Comparison of ENCODE assay signal across 24 cellular contexts in the genomic region with DNA sequence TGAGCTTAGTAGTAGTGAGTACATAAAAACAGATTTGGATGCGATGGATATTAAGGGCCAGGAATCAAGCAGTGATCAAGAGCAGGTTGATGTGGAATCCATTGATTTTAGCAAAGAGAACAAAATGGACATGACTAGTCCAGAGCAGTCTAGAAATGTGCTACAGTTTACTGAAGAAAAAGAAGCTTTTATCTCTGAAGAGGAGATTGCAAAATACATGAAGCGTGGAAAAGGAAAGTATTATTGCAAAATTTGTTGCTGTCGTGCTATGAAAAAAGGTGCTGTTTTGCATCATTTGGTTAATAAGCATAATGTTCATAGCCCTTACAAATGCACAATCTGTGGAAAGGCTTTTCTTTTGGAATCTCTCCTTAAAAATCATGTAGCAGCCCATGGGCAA. TPM values are rescaled to one million over a fixed set of nuclear protein-coding genes. Genes with fewer than 3 reads are reported as not detected.
A peak's percentile ranks its signal among the peaks of the same experiment; 100 is the strongest.
DNase-seq lines count a peak whose midpoint lies in the region; ATAC-seq and TF ChIP-seq lines count a peak whose summit lies in the region.
"Had no signal": no experiment of that assay in that cellular context is flagged by ENCODE, and none has a peak within 500 bp of the region (broad histone marks: within the 10 kb centered on the region; RNA-seq: fewer than 3 reads in every experiment).

No MANE protein-coding gene starts in this region.

- H3K4me3 ChIP-seq in NB4 (ENCODE audit: low read depth, low read length) = no peak overlapping the region
- no peak overlapping the region for H3K4me3 ChIP-seq in H7 (ENCODE audit: insufficient read depth, low read depth, low read length)
- H3K4me3 ChIP-seq in Karpas-422 (ENCODE audit: low read length) = no peak overlapping the region
- H3K4me3 ChIP-seq: gastroesophageal sphincter, ovary had no signal

- peaks cover 43% of the 10 kb centered on the region for H3K79me2 ChIP-seq in Karpas-422 (ENCODE audit: low read length)

- no peaks in the 10 kb centered on the region for H3K4me1 ChIP-seq in Karpas-422 (ENCODE audit: low read length)

- H3K4me2 ChIP-seq in Karpas-422 (ENCODE audit: low read depth, low read length, poor library complexity, severe bottlenecking) = no peak overlapping the region

- peaks cover 48% of the 10 kb centered on the region for H4K20me1 ChIP-seq in Karpas-422 (ENCODE audit: insufficient read depth, low read depth, low read length)

- TF ChIP-seq CTCF in NB4 (IDR thresholded peaks at IDR 0.05; ENCODE audit: low read depth, low read length) = no peak
- no peak for TF ChIP-seq CTCF in HFFc6 (IDR thresholded peaks at IDR 0.05)

- H3K9ac ChIP-seq in Karpas-422 (ENCODE audit: low read length) = no peak overlapping the region

- H3K27ac Mint-ChIP-seq in activated naive CD8-positive, alpha-beta T cell treated with anti-CD3 and anti-CD28 coated beads, Interleukin-2, amount 50 U/mL, for 24 hours = peak overlapping the region; percentile 35
- H3K27ac Mint-ChIP-seq in activated naive CD8-positive, alpha-beta T cell treated with anti-CD3 and anti-CD28 coated beads for 36 hours = no peak overlapping the region
- no peak overlapping the region for H3K27ac Mint-ChIP-seq in HFFc6
- H3K27ac Mint-ChIP-seq: activated CD4-positive, alpha-beta T cell treated with anti-CD3 and anti-CD28 coated beads, Interleukin-2, amount 10 ng/mL, durations not matched to agents 24 days and 14 days had no signal

- DNase-seq in activated naive CD8-positive, alpha-beta T cell treated with anti-CD3 and anti-CD28 coated beads, Interleukin-2, amount 50 U/mL, for 24 hours = no peak
- no peak for DNase-seq in activated naive CD8-positive, alpha-beta T cell treated with anti-CD3 and anti-CD28 coated beads for 36 hours
- DNase-seq in NB4 (ENCODE audit: low read depth) (peak; percentile 45), amniotic epithelial cell (ENCODE audit: low read depth) (peak; percentile 84), HFFc6 (no peak), H7 (no peak), Karpas-422 (no peak)
- DNase-seq: activated CD4-positive, alpha-beta T cell treated with anti-CD3 and anti-CD28 coated beads, Interleukin-2, amount 10 ng/mL, durations not matched to agents 24 days and 14 days; activated CD8-positive, alpha-beta memory T cell treated with anti-CD3 and anti-CD28 coated beads, Interleukin-2, amount 50 U/mL, for 48 hours; activated naive CD4-positive, alpha-beta T cell; CD4-positive, alpha-beta memory T cell; cerebellar nuclear complex; effector memory CD4-positive, alpha-beta T cell; mesenchymal stem cell; naive B cell; NCI-H1436 treated with DMSO at 0.1 percent for 48 hours; NCI-H526; ovary; Right ventricle myocardium superior had no signal

- peaks cover 61% of the 10 kb centered on the region for H3K36me3 Mint-ChIP-seq in activated naive CD8-positive, alpha-beta T cell treated with anti-CD3 and anti-CD28 coated beads, Interleukin-2, amount 50 U/mL, for 24 hours (ENCODE audit: low read depth)
- peaks cover 49% of the 10 kb centered on the region for H3K36me3 Mint-ChIP-seq in activated naive CD8-positive, alpha-beta T cell treated with anti-CD3 and anti-CD28 coated beads for 36 hours
- peaks cover 51% of the 10 kb centered on the region for H3K36me3 Mint-ChIP-seq in HFFc6 (ENCODE audit: low read depth)

- no peaks in the 10 kb centered on the region for H3K9me3 Mint-ChIP-seq in activated naive CD8-positive, alpha-beta T cell treated with anti-CD3 and anti-CD28 coated beads, Interleukin-2, amount 50 U/mL, for 24 hours
- no peaks in the 10 kb centered on the region for H3K9me3 Mint-ChIP-seq in activated naive CD8-positive, alpha-beta T cell treated with anti-CD3 and anti-CD28 coated beads for 36 hours
- H3K9me3 Mint-ChIP-seq in HFFc6 = no peaks in the 10 kb centered on the region
- H3K9me3 Mint-ChIP-seq: activated CD4-positive, alpha-beta T cell treated with anti-CD3 and anti-CD28 coated beads, Interleukin-2, amount 10 ng/mL, durations not matched to agents 24 days and 14 days; CD4-positive, alpha-beta memory T cell; naive B cell had no signal

- H2AFZ ChIP-seq in Karpas-422 (ENCODE audit: low read length) = no peak overlapping the region

- no peak overlapping the region for H3K27ac ChIP-seq in Karpas-422 (ENCODE audit: low read length)
- H3K27ac ChIP-seq: gastroesophageal sphincter, ovary had no signal

- no peaks in the 10 kb centered on the region for H3K27me3 ChIP-seq in H7 (ENCODE audit: control insufficient read depth, insufficient read depth, low read length)
- no peaks in the 10 kb centered on the region for H3K27me3 ChIP-seq in Karpas-422 (ENCODE audit: low read length)
- H3K27me3 ChIP-seq: gastroesophageal sphincter, ovary had no signal

- no peak overlapping the region for H3K4me3 Mint-ChIP-seq in activated naive CD8-positive, alpha-beta T cell treated with anti-CD3 and anti-CD28 coated beads, Interleukin-2, amount 50 U/mL, for 24 hours
- no peak overlapping the region for H3K4me3 Mint-ChIP-seq in activated naive CD8-positive, alpha-beta T cell treated with anti-CD3 and anti-CD28 coated beads for 36 hours
- no peak overlapping the region for H3K4me3 Mint-ChIP-seq in HFFc6
- H3K4me3 Mint-ChIP-seq: activated CD4-positive, alpha-beta T cell treated with anti-CD3 and anti-CD28 coated beads, Interleukin-2, amount 10 ng/mL, durations not matched to agents 24 days and 14 days; CD4-positive, alpha-beta memory T cell; naive B cell had no signal

- no peak for TF ChIP-seq POLR2A in NB4 (IDR thresholded peaks at IDR 0.05; ENCODE audit: extremely low read depth, insufficient read length)

- ATAC-seq in activated naive CD8-positive, alpha-beta T cell treated with anti-CD3 and anti-CD28 coated beads, Interleukin-2, amount 50 U/mL, for 24 hours = no peak
- no peak for ATAC-seq in GM21528 (IDR thresholded peaks at IDR 0.05; ENCODE audit: low FRiP score, unreplicated experiment)
- ATAC-seq: esophagus mucosa, gastroesophageal sphincter, HCT116, right cardiac atrium had no signal

- no peaks in the 10 kb centered on the region for H3K27me3 Mint-ChIP-seq in activated naive CD8-positive, alpha-beta T cell treated with anti-CD3 and anti-CD28 coated beads, Interleukin-2, amount 50 U/mL, for 24 hours
- no peaks in the 10 kb centered on the region for H3K27me3 Mint-ChIP-seq in activated naive CD8-positive, alpha-beta T cell treated with anti-CD3 and anti-CD28 coated beads for 36 hours
- no peaks in the 10 kb centered on the region for H3K27me3 Mint-ChIP-seq in HFFc6 (ENCODE audit: insufficient read depth)
- H3K27me3 Mint-ChIP-seq: activated CD4-positive, alpha-beta T cell treated with anti-CD3 and anti-CD28 coated beads, Interleukin-2, amount 10 ng/mL, durations not matched to agents 24 days and 14 days; CD4-positive, alpha-beta memory T cell; naive B cell had no signal

- H3K36me3 ChIP-seq in H7 (replicated peaks; ENCODE audit: control insufficient read depth, insufficient read depth, low read length) = peaks cover 22% of the 10 kb centered on the region
- peaks cover 70% of the 10 kb centered on the region for H3K36me3 ChIP-seq in Karpas-422 (ENCODE audit: insufficient read depth, low read length)
- H3K36me3 ChIP-seq: ovary had no signal

- H3K9me3 ChIP-seq in Karpas-422 (ENCODE audit: low read length) = no peaks in the 10 kb centered on the region
- H3K9me3 ChIP-seq: gastroesophageal sphincter, ovary had no signal

- H3K4me1 Mint-ChIP-seq in activated naive CD8-positive, alpha-beta T cell treated with anti-CD3 and anti-CD28 coated beads, Interleukin-2, amount 50 U/mL, for 24 hours = peaks cover 28% of the 10 kb centered on the region
- H3K4me1 Mint-ChIP-seq in activated naive CD8-positive, alpha-beta T cell treated with anti-CD3 and anti-CD28 coated beads for 36 hours = peaks cover 32% of the 10 kb centered on the region
- peaks cover 14% of the 10 kb centered on the region for H3K4me1 Mint-ChIP-seq in HFFc6 (ENCODE audit: low read depth)

- no peaks in the 10 kb centered on the region for H3K9me2 ChIP-seq in Karpas-422 (replicated peaks; ENCODE audit: insufficient read depth, low read length)

RNA-seq across cellular contexts. Expression of a gene that starts 11.4 kb away (rescaled TPM):
- 10 to 100 TPM; 46.2 to 46.6 TPM for total RNA-seq in activated naive CD8-positive, alpha-beta T cell treated with anti-CD3 and anti-CD28 coated beads for 36 hours
- total RNA-seq in HFFc6 (2021; fragmentation: NEBNext Ultra II Directional; extraction: Animal tissue kit (Norgen Biotek cat#: 25700)) = 10 to 100 TPM; 27.7 to 34.2 (median 28.6) TPM
- 14.3 and 17.2 TPM in 2 replicates for total RNA-seq in H7 (2014; rRNA removed; shearing (Covaris generic))
- 22.5 and 35.2 TPM in 2 replicates for total RNA-seq in Karpas-422 (2014; rRNA removed; shearing (Covaris generic); ENCODE audit: low replicate concordance)

RNA-seq across cellular contexts. Expression of a gene that starts 44.3 kb away (rescaled TPM):
- 10 to 100 TPM; 42.9 to 45.9 TPM for total RNA-seq in activated naive CD8-positive, alpha-beta T cell treated with anti-CD3 and anti-CD28 coated beads for 36 hours
- total RNA-seq in HFFc6 (2021; fragmentation: NEBNext Ultra II Directional; extraction: Animal tissue kit (Norgen Biotek cat#: 25700)) = 10 to 100 TPM; 32.4 to 42.9 (median 39.8) TPM
- total RNA-seq in H7 (2014; rRNA removed; shearing (Covaris generic)) = 25.0 and 47.7 TPM in 2 replicates
- 35.8 and 41.1 TPM in 2 replicates for total RNA-seq in Karpas-422 (2014; rRNA removed; shearing (Covaris generic); ENCODE audit: low replicate concordance)

Comparison
In these comparisons a context has a peak if more than half of its experiments do, and no peak if none do; other contexts are left out.
1. DNase-seq: peak in NB4 (single experiment) and amniotic epithelial cell (single experiment); none in activated naive CD8-positive, alpha-beta T cell treated with anti-CD3 and anti-CD28 coated beads, Interleukin-2, amount 50 U/mL, for 24 hours (single experiment), activated naive CD8-positive, alpha-beta T cell treated with anti-CD3 and anti-CD28 coated beads for 36 hours (single experiment), HFFc6 (single experiment), H7 (single experiment) and Karpas-422 (single experiment).